Comparison of ENCODE assay signal across 14 cellular contexts in the genomic region with DNA sequence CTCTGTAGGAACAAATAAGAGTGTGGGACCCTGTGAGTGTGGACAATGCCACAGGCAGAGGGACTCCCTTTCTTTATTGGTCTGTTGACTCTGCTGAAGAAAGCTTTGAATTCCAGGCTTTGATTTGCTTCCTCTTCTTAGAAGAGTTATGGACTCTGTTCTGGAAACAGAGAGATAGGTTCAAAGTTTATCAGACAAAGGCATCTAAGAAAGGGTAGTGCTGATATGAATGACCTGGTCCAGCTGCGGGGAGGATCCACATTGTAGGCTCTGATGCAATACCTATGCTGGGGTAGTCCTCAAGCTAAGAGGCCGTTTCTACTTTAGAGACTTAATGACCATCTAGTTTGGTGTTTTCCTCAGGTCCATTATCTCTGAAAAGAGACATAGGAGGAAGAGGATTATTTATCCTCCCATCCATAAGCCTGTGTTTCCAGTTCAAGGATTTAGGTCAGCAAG. TPM values are rescaled to one million over a fixed set of nuclear protein-coding genes. Genes with fewer than 3 reads are reported as not detected.
DNase-seq lines count a peak whose midpoint lies in the region; ATAC-seq, FAIRE-seq and TF ChIP-seq lines count a peak whose summit lies in the region.
"Had no signal": no experiment of that assay in that cellular context is flagged by ENCODE, and none has a peak within 500 bp of the region (broad histone marks: within the 10 kb centered on the region; RNA-seq: fewer than 3 reads in every experiment).

No MANE protein-coding gene starts in this region.

- no peaks in the 10 kb centered on the region for H3K27me3 Mint-ChIP-seq in CD4-positive, alpha-beta T cell

- H3K27me3 ChIP-seq in CD4-positive, alpha-beta T cell (ENCODE audit: control insufficient read depth, insufficient read depth, low read length): no peaks in the 10 kb centered on the region
- no peaks in the 10 kb centered on the region for H3K27me3 ChIP-seq in PC-3 (ENCODE audit: low read length)
- no peaks in the 10 kb centered on the region; a peak in 1 of 5 replicates for H3K27me3 ChIP-seq in HepG2 (ENCODE audit: control insufficient read depth in 1 of 2, insufficient read depth in 2 of 2, low read length in 2 of 2)
- H3K27me3 ChIP-seq in sigmoid colon: no peaks in the 10 kb centered on the region
- no peaks in the 10 kb centered on the region for H3K27me3 ChIP-seq in spleen (replicated peaks in 1 of 7)
- H3K27me3 ChIP-seq in SJCRH30: no peaks in the 10 kb centered on the region
- H3K27me3 ChIP-seq: colonic mucosa had no signal

- TF ChIP-seq CTCF in CD4-positive, alpha-beta T cell (IDR thresholded peaks at IDR 0.05): no peak
- no peak for TF ChIP-seq CTCF in PC-3 (conservative IDR thresholded peaks at IDR 0.05; ENCODE audit: low read depth, low read length)
- no peak for TF ChIP-seq CTCF in HepG2 (CRISPR knock-in tag; IDR thresholded peaks at IDR 0.05)
- no peak for TF ChIP-seq CTCF in sigmoid colon (IDR thresholded peaks at IDR 0.05)
- no peak for TF ChIP-seq CTCF in spleen (IDR thresholded peaks at IDR 0.05 in 8 of 11, conservative IDR thresholded peaks at IDR 0.05 in 3 of 11)

- TF ChIP-seq RAD21 in HepG2 (CRISPR knock-in tag; IDR thresholded peaks at IDR 0.05): no peak

- H2AFZ ChIP-seq in PC-3 (ENCODE audit: low read length) (no peak overlapping the region), HepG2 (ENCODE audit: low read length) (no peak overlapping the region)
- H2AFZ ChIP-seq: PC-9 had no signal

- intact Hi-C loops in CD4-positive, alpha-beta T cell (cut with DNase I, micrococcal nuclease): no loop called here
- intact Hi-C loops in PC-3 (cut with micrococcal nuclease) (no loop called here), HepG2 (cut with micrococcal nuclease; ENCODE audit: unreplicated experiment) (loop anchor here (2.0 kb wide), 1 partner anchor 13 kb away; a partner anchor contains a TSS), sigmoid colon (cut with DNase I) (no loop called here), spleen (cut with DNase I; ENCODE audit: low total_unique reads) (no loop called here)

- POLR2A ChIA-PET in CD4-positive, alpha-beta T cell (lab: Charles Lee): interaction anchor here (0.7 to 1.6 kb wide), 2 partner anchors 31 to 108 kb away, joined by 3 read pairs; a partner anchor contains a TSS
- POLR2A ChIA-PET in PC-3 (lab: Charles Lee; ENCODE audit: unreplicated experiment): interaction anchor here (0.7 kb wide), 1 partner anchor 37 kb away, joined by 3 read pairs; a partner anchor contains a TSS
- POLR2A ChIA-PET in HepG2 (lab: Yijun Ruan, JAX): interaction anchor here (0.5 to 3.0 kb wide), 9 partner anchors 9 to 289 kb away, joined by 3 to 27 read pairs (median 6); a partner anchor contains a TSS

- TSS peak; percentile 29 for BruUV-seq in PC-3 (replicated peaks; lab: Mats Ljungman, UMichigan)
- BruUV-seq in HepG2 (replicated peaks; lab: Mats Ljungman, UMichigan): TSS peak; percentile 41

- in situ Hi-C loops in HepG2 (cut with HindIII; ENCODE audit: extremely low pct_ligation_motif_present, low pct_unique_long_range_greater_than_20kb): no loop called here

- H3K36me3 Mint-ChIP-seq in CD4-positive, alpha-beta T cell (ENCODE audit: low read depth): no peaks in the 10 kb centered on the region

- H3K9me3 ChIP-seq in CD4-positive, alpha-beta T cell (ENCODE audit: control insufficient read depth, low read length): no peaks in the 10 kb centered on the region
- H3K9me3 ChIP-seq in PC-3 (ENCODE audit: low read length) (no peaks in the 10 kb centered on the region), HepG2 (ENCODE audit: low read length) (no peaks in the 10 kb centered on the region), sigmoid colon (no peaks in the 10 kb centered on the region), spleen (no peaks in the 10 kb centered on the region), SJCRH30 (replicated peaks) (no peaks in the 10 kb centered on the region)
- H3K9me3 ChIP-seq: colonic mucosa, HAP-1 had no signal

- WGBS in HepG2 (ENCODE audit: low lambda C conversion rate): 0% methylated on average over 2 of the region's 2 CpGs
- 17 to 54% methylated on average over 2 of the region's 2 CpGs for WGBS in sigmoid colon, 2 donors
- 52 to 92% (median 67%) methylated on average over 2 of the region's 2 CpGs for WGBS in spleen, 5 donors

- H3K36me3 ChIP-seq in PC-3 (ENCODE audit: low read depth, low read length): no peaks in the 10 kb centered on the region
- H3K36me3 ChIP-seq in HepG2 (replicated peaks in 1 of 2; ENCODE audit: control insufficient read depth in 1 of 2, insufficient read depth in 2 of 2, low read length in 2 of 2): no peaks in the 10 kb centered on the region; a peak in 1 of 5 replicates
- no peaks in the 10 kb centered on the region for H3K36me3 ChIP-seq in sigmoid colon
- peaks cover 0 to 8% (median 0%) of the 10 kb centered on the region in 6 donors for H3K36me3 ChIP-seq in spleen
- no peaks in the 10 kb centered on the region for H3K36me3 ChIP-seq in SJCRH30
- H3K36me3 ChIP-seq: colonic mucosa, HAP-1 had no signal

- no peaks in the 10 kb centered on the region for H3K9me2 ChIP-seq in PC-3 (replicated peaks; ENCODE audit: low read length)

- FAIRE-seq in HepG2 (lab: Jason Lieb, UNC): peak; percentile 91

- ATAC-seq in CD4-positive, alpha-beta T cell (ENCODE audit: poor library complexity): no peak
- ATAC-seq in PC-3: no peak
- ATAC-seq in HepG2: peak; percentile 33

- peak overlapping the region; percentile 43 for H3K4me3 Mint-ChIP-seq in CD4-positive, alpha-beta T cell

- no peak for TF ChIP-seq POLR2A in HepG2 (IDR thresholded peaks at IDR 0.05; ENCODE audit: insufficient read depth in 1 of 2, low read depth in 2 of 2, low read length in 2 of 2)
- TF ChIP-seq POLR2A in sigmoid colon (IDR thresholded peaks at IDR 0.05): no peak
- no peak for TF ChIP-seq POLR2A in spleen (IDR thresholded peaks at IDR 0.05)

- H3K4me1 ChIP-seq in PC-3 (ENCODE audit: insufficient read depth, low read length) (peaks cover 4% of the 10 kb centered on the region; the same call in 1 of the 2 replicates), HepG2 (ENCODE audit: insufficient read depth, low read length) (peaks cover 92% of the 10 kb centered on the region), sigmoid colon (peaks cover 0 to 16% (median 11%) of the 10 kb centered on the region in 4 donors), spleen (peaks cover 0 to 39% (median 12%) of the 10 kb centered on the region in 6 donors), SJCRH30 (no peaks in the 10 kb centered on the region)

- no peak overlapping the region for H3K4me3 ChIP-seq in PC-3 (ENCODE audit: low read length)
- H3K4me3 ChIP-seq in HepG2 (replicated peaks in 1 of 3; ENCODE audit: insufficient read depth in 1 of 3, low read depth in 2 of 3, low read length in 3 of 3): peak overlapping the region in 1 of 3 experiments; percentile 1; a peak in 2 of 6 replicates
- no peak overlapping the region for H3K4me3 ChIP-seq in sigmoid colon
- no peak overlapping the region for H3K4me3 ChIP-seq in spleen
- H3K4me3 ChIP-seq in SJCRH30: no peak overlapping the region
- H3K4me3 ChIP-seq: colonic mucosa, HAP-1, PC-9 had no signal

- TF ChIP-seq EP300 in HepG2 (IDR thresholded peaks at IDR 0.05; ENCODE audit: low read depth in 2 of 2, low read length in 2 of 2) (peak in 1 of 2 experiments; percentile 75; a peak in 2 of 4 replicates), HepG2 (CRISPR knock-in tag; IDR thresholded peaks at IDR 0.05; ENCODE audit: borderline replicate concordance) (peak; percentile 55; the same call in 1 of the 2 replicates), sigmoid colon (IDR thresholded peaks at IDR 0.05) (no peak)

- H4K20me1 ChIP-seq in PC-3 (ENCODE audit: low read length) (no peaks in the 10 kb centered on the region), HepG2 (ENCODE audit: insufficient read depth, low read length) (no peaks in the 10 kb centered on the region)

- H3K4me2 ChIP-seq in PC-3 (ENCODE audit: low read length) (no peak overlapping the region), HepG2 (ENCODE audit: low read depth, low read length) (peak overlapping the region; percentile 61)
- H3K4me2 ChIP-seq: KMS-11, PC-9 had no signal

- no peak overlapping the region for H3K27ac ChIP-seq in CD4-positive, alpha-beta T cell (ENCODE audit: low read depth, low read length)
- no peak overlapping the region for H3K27ac ChIP-seq in PC-3 (ENCODE audit: low read length)
- H3K27ac ChIP-seq in HepG2 (ENCODE audit: extremely low read length, insufficient read depth, low read length): peak overlapping the region; percentile 63
- no peak overlapping the region for H3K27ac ChIP-seq in sigmoid colon
- H3K27ac ChIP-seq in spleen: no peak overlapping the region
- H3K27ac ChIP-seq in SJCRH30: no peak overlapping the region
- H3K27ac ChIP-seq: colonic mucosa, KMS-11, PC-9 had no signal

- H3F3A ChIP-seq in PC-3 (ENCODE audit: low read length, unreplicated experiment): no peaks in the 10 kb centered on the region

- peaks cover 17% of the 10 kb centered on the region for H3K4me1 Mint-ChIP-seq in CD4-positive, alpha-beta T cell (ENCODE audit: low read depth)

- no peak overlapping the region for H3K27ac Mint-ChIP-seq in CD4-positive, alpha-beta T cell

- CTCF ChIA-PET in CD4-positive, alpha-beta T cell (lab: Charles Lee): interaction anchor here (1.2 to 1.6 kb wide), 2 partner anchors 15 to 37 kb away, joined by 4 to 6 read pairs; no protein-coding TSS in a partner anchor
- CTCF ChIA-PET in PC-3 (lab: Charles Lee): no interaction called here
- CTCF ChIA-PET in HepG2 (lab: Yijun Ruan, JAX; ENCODE audit: low intra/inter-chr PET ratio, low total read pairs): no interaction called here

- no peaks in the 10 kb centered on the region for H3K9me3 Mint-ChIP-seq in CD4-positive, alpha-beta T cell

- no peak for DNase-seq in CD4-positive, alpha-beta T cell
- no peak for DNase-seq in PC-3
- DNase-seq in HepG2 (ENCODE audit: low spot score): peak; percentile 84
- DNase-seq in sigmoid colon: no peak
- no peak for DNase-seq in spleen
- DNase-seq in SJCRH30: no peak
- DNase-seq: activated CD4-positive, alpha-beta T cell treated with anti-CD3 and anti-CD28 coated beads for 1 hour; colonic mucosa; foreskin fibroblast; NCI-H526; PC-9; stimulated activated CD4-positive, alpha-beta T cell treated with anti-CD3 and anti-CD28 coated beads, Interleukin-4, amount 100 ng/mL, for 24 hours had no signal

- H3K9ac ChIP-seq in PC-3 (ENCODE audit: low read length): no peak overlapping the region
- H3K9ac ChIP-seq in HepG2 (ENCODE audit: insufficient read depth, low read depth, low read length): peak overlapping the region; percentile 30; the same call in 1 of the 2 replicates
- H3K9ac ChIP-seq: KMS-11 had no signal

- H3K79me2 ChIP-seq in PC-3 (ENCODE audit: low read length) (no peaks in the 10 kb centered on the region), HepG2 (ENCODE audit: insufficient read depth, low read length) (no peaks in the 10 kb centered on the region)

RNA-seq across cellular contexts. Expression of a gene that starts 10.7 kb away (rescaled TPM):
- total RNA-seq in CD4-positive, alpha-beta T cell: 1 to 10 TPM; 2.5 to 5.0 TPM
- total RNA-seq in PC-3 (2014; rRNA removed) (1.0 and 2.8 TPM in 2 replicates), HepG2 (2016; rRNA removed; fragmentation: Illumina TruSeq; extraction: Trizol) (0.58 and 0.76 TPM in 2 replicates), sigmoid colon (10 to 100 TPM in 1 of 4 donors, 1 to 10 TPM in 3; 2.3 to 23.8 (median 4.9) TPM), spleen (1 to 10 TPM; 3.1 to 9.3 (median 6.2) TPM)
- 0.18 and 0.30 TPM in 2 replicates for total RNA-seq in HepG2 (2016; cell fraction: cytosol; rRNA removed; fragmentation: Illumina TruSeq; extraction: Trizol; ENCODE audit: low read depth)
- total RNA-seq in HepG2 (2016; cell fraction: insoluble cytoplasmic fraction; rRNA removed; fragmentation: Illumina TruSeq; extraction: Trizol): 0.74 and 1.4 TPM in 2 replicates
- total RNA-seq in HepG2 (2016; cell fraction: membrane; rRNA removed; fragmentation: Illumina TruSeq; extraction: Trizol): 1.1 and 1.6 TPM in 2 replicates
- 1.3 and 1.9 TPM in 2 replicates for total RNA-seq in HepG2 (2016; cell fraction: nucleus; rRNA removed; fragmentation: Illumina TruSeq; extraction: Trizol)
- polyA plus RNA-seq in HepG2 (2011; rRNA removed) (2.2 TPM in 2 replicates), sigmoid colon (1 to 10 TPM in 2 of 3 donors, under 1 TPM in 1; 0.92 to 2.4 (median 1.2) TPM), spleen (1 to 10 TPM in 2 of 3 donors, under 1 TPM in 1; 0.80 to 1.6 (median 1.4) TPM)
- polyA plus RNA-seq in HepG2 (2011; cell fraction: cytosol; rRNA removed): 0.97 and 1.1 TPM in 2 replicates
- 9.8 and 10.5 TPM in 2 replicates for polyA plus RNA-seq in HepG2 (2011; cell fraction: nucleus; rRNA removed)
- polyA plus RNA-seq in HepG2 (2012): 2.3 and 2.6 TPM in 2 replicates
- polyA plus RNA-seq in HepG2 (2016; cell fraction: cytosol; fragmentation: Illumina TruSeq; extraction: Trizol; ENCODE audit: low read depth): 0.14 and 0.19 TPM in 2 replicates
- polyA plus RNA-seq in HepG2 (2016; cell fraction: insoluble cytoplasmic fraction; fragmentation: Illumina TruSeq; extraction: Trizol; ENCODE audit: low read depth): 1.8 and 2.6 TPM in 2 replicates
- polyA plus RNA-seq in HepG2 (2016; cell fraction: membrane; fragmentation: Illumina TruSeq; extraction: Trizol; ENCODE audit: low read depth): 1.4 TPM in 2 replicates
- polyA plus RNA-seq in HepG2 (2016; cell fraction: nucleus; fragmentation: Illumina TruSeq; extraction: Trizol; ENCODE audit: insufficient read depth, low read depth): 5.8 and 8.1 TPM in 2 replicates
- 2.8 and 5.2 TPM in 2 replicates for polyA minus RNA-seq in HepG2 (2011; rRNA and poly(A)+ RNA removed; ENCODE audit: low replicate concordance)
- 1.1 and 1.3 TPM in 2 replicates for polyA minus RNA-seq in HepG2 (2011; cell fraction: cytosol; rRNA and poly(A)+ RNA removed)
- 3.4 and 5.0 TPM in 2 replicates for polyA minus RNA-seq in HepG2 (2011; cell fraction: nucleus; rRNA and poly(A)+ RNA removed)
- total RNA-seq in SJCRH30 (2014; rRNA removed; shearing (Covaris generic)): 1.7 and 2.2 TPM in 2 replicates

RNA-seq across cellular contexts. Expression of a gene that starts 13.1 kb away (rescaled TPM):
- total RNA-seq in CD4-positive, alpha-beta T cell: 1 to 10 TPM in 1 of 2 experiments, under 1 TPM in 1; 0.82 to 1.2 TPM
- total RNA-seq in PC-3 (2014; rRNA removed) (18.0 and 33.9 TPM in 2 replicates), HepG2 (2016; rRNA removed; fragmentation: Illumina TruSeq; extraction: Trizol) (23.9 and 24.6 TPM in 2 replicates), sigmoid colon (10 to 100 TPM; 20.9 to 51.0 (median 25.4) TPM), spleen (10 to 100 TPM; 13.1 to 29.1 (median 19.8) TPM)
- 3.8 and 3.9 TPM in 2 replicates for total RNA-seq in HepG2 (2016; cell fraction: cytosol; rRNA removed; fragmentation: Illumina TruSeq; extraction: Trizol; ENCODE audit: low read depth)
- total RNA-seq in HepG2 (2016; cell fraction: insoluble cytoplasmic fraction; rRNA removed; fragmentation: Illumina TruSeq; extraction: Trizol): 22.3 and 22.8 TPM in 2 replicates
- total RNA-seq in HepG2 (2016; cell fraction: membrane; rRNA removed; fragmentation: Illumina TruSeq; extraction: Trizol): 7.8 and 8.4 TPM in 2 replicates
- 20.4 and 20.9 TPM in 2 replicates for total RNA-seq in HepG2 (2016; cell fraction: nucleus; rRNA removed; fragmentation: Illumina TruSeq; extraction: Trizol)
- polyA plus RNA-seq in HepG2 (2011; rRNA removed) (25.9 and 28.9 TPM in 2 replicates), sigmoid colon (10 to 100 TPM in 2 of 3 donors, 1 to 10 TPM in 1; 8.4 to 16.1 (median 15.0) TPM), spleen (1 to 10 TPM; 6.0 to 8.1 (median 6.1) TPM)
- polyA plus RNA-seq in HepG2 (2011; cell fraction: cytosol; rRNA removed): 20.0 and 24.2 TPM in 2 replicates
- polyA plus RNA-seq in HepG2 (2011; cell fraction: nucleus; rRNA removed): 30.0 and 31.3 TPM in 2 replicates
- polyA plus RNA-seq in HepG2 (2012): 9.8 and 12.4 TPM in 2 replicates
- 2.0 and 2.2 TPM in 2 replicates for polyA plus RNA-seq in HepG2 (2016; cell fraction: cytosol; fragmentation: Illumina TruSeq; extraction: Trizol; ENCODE audit: low read depth)
- 22.7 and 23.4 TPM in 2 replicates for polyA plus RNA-seq in HepG2 (2016; cell fraction: insoluble cytoplasmic fraction; fragmentation: Illumina TruSeq; extraction: Trizol; ENCODE audit: low read depth)
- 3.8 and 4.7 TPM in 2 replicates for polyA plus RNA-seq in HepG2 (2016; cell fraction: membrane; fragmentation: Illumina TruSeq; extraction: Trizol; ENCODE audit: low read depth)
- polyA plus RNA-seq in HepG2 (2016; cell fraction: nucleus; fragmentation: Illumina TruSeq; extraction: Trizol; ENCODE audit: insufficient read depth, low read depth): 31.4 and 33.9 TPM in 2 replicates
- 44.5 and 46.8 TPM in 2 replicates for polyA minus RNA-seq in HepG2 (2011; rRNA and poly(A)+ RNA removed; ENCODE audit: low replicate concordance)
- polyA minus RNA-seq in HepG2 (2011; cell fraction: cytosol; rRNA and poly(A)+ RNA removed): 12.1 and 15.9 TPM in 2 replicates
- polyA minus RNA-seq in HepG2 (2011; cell fraction: nucleus; rRNA and poly(A)+ RNA removed): 25.6 and 32.1 TPM in 2 replicates
- total RNA-seq in SJCRH30 (2014; rRNA removed; shearing (Covaris generic)): 10.0 and 13.2 TPM in 2 replicates

RNA-seq across cellular contexts. Expression of a gene that starts 31.6 kb away (rescaled TPM):
- 100 to 1,000 TPM; 118 to 126 TPM for total RNA-seq in CD4-positive, alpha-beta T cell
- total RNA-seq in PC-3 (2014; rRNA removed) (183 and 320 TPM in 2 replicates), HepG2 (2016; rRNA removed; fragmentation: Illumina TruSeq; extraction: Trizol) (421 and 486 TPM in 2 replicates), sigmoid colon (1,000 to 10,000 TPM in 2 of 4 donors, 100 to 1,000 TPM in 2; 130 to 3,746 (median 1,580) TPM), spleen (100 to 1,000 TPM in 3 of 7 donors, 10 to 100 TPM in 4; 15.3 to 674 (median 76.8) TPM)
- total RNA-seq in HepG2 (2016; cell fraction: cytosol; rRNA removed; fragmentation: Illumina TruSeq; extraction: Trizol; ENCODE audit: low read depth): 72.0 TPM in 2 replicates
- total RNA-seq in HepG2 (2016; cell fraction: insoluble cytoplasmic fraction; rRNA removed; fragmentation: Illumina TruSeq; extraction: Trizol): 458 and 473 TPM in 2 replicates
- total RNA-seq in HepG2 (2016; cell fraction: membrane; rRNA removed; fragmentation: Illumina TruSeq; extraction: Trizol): 138 and 145 TPM in 2 replicates
- 138 and 140 TPM in 2 replicates for total RNA-seq in HepG2 (2016; cell fraction: nucleus; rRNA removed; fragmentation: Illumina TruSeq; extraction: Trizol)
- polyA plus RNA-seq in HepG2 (2011; rRNA removed) (137 and 150 TPM in 2 replicates), sigmoid colon (1,000 to 10,000 TPM; 1,901 to 2,147 (median 2,067) TPM), spleen (1,000 to 10,000 TPM; 1,592 to 2,958 (median 1,751) TPM)
- 378 and 432 TPM in 2 replicates for polyA plus RNA-seq in HepG2 (2011; cell fraction: cytosol; rRNA removed)
- polyA plus RNA-seq in HepG2 (2011; cell fraction: nucleus; rRNA removed): 76.8 and 81.8 TPM in 2 replicates
- 154 and 167 TPM in 2 replicates for polyA plus RNA-seq in HepG2 (2012)
- 148 and 185 TPM in 2 replicates for polyA plus RNA-seq in HepG2 (2016; cell fraction: cytosol; fragmentation: Illumina TruSeq; extraction: Trizol; ENCODE audit: low read depth)
- 474 and 475 TPM in 2 replicates for polyA plus RNA-seq in HepG2 (2016; cell fraction: insoluble cytoplasmic fraction; fragmentation: Illumina TruSeq; extraction: Trizol; ENCODE audit: low read depth)
- polyA plus RNA-seq in HepG2 (2016; cell fraction: membrane; fragmentation: Illumina TruSeq; extraction: Trizol; ENCODE audit: low read depth): 144 and 146 TPM in 2 replicates
- polyA plus RNA-seq in HepG2 (2016; cell fraction: nucleus; fragmentation: Illumina TruSeq; extraction: Trizol; ENCODE audit: insufficient read depth, low read depth): 247 and 273 TPM in 2 replicates
- polyA minus RNA-seq in HepG2 (2011; rRNA and poly(A)+ RNA removed; ENCODE audit: low replicate concordance): 68.8 and 527 TPM in 2 replicates
- 25.4 and 29.8 TPM in 2 replicates for polyA minus RNA-seq in HepG2 (2011; cell fraction: cytosol; rRNA and poly(A)+ RNA removed)
- polyA minus RNA-seq in HepG2 (2011; cell fraction: nucleus; rRNA and poly(A)+ RNA removed): 35.5 and 41.8 TPM in 2 replicates
- 229 and 271 TPM in 2 replicates for total RNA-seq in SJCRH30 (2014; rRNA removed; shearing (Covaris generic))

RNA-seq across cellular contexts. Expression of a gene that starts 36.3 kb away (rescaled TPM):
- 10 to 100 TPM; 21.6 to 27.4 TPM for total RNA-seq in CD4-positive, alpha-beta T cell
- total RNA-seq in PC-3 (2014; rRNA removed): 48.8 and 50.6 TPM in 2 replicates
- total RNA-seq in HepG2 (2016; rRNA removed; fragmentation: Illumina TruSeq; extraction: Trizol): 26.0 and 33.1 TPM in 2 replicates
- 8.6 and 11.8 TPM in 2 replicates for total RNA-seq in HepG2 (2016; cell fraction: cytosol; rRNA removed; fragmentation: Illumina TruSeq; extraction: Trizol; ENCODE audit: low read depth)
- total RNA-seq in HepG2 (2016; cell fraction: insoluble cytoplasmic fraction; rRNA removed; fragmentation: Illumina TruSeq; extraction: Trizol): 24.6 and 33.6 TPM in 2 replicates
- total RNA-seq in HepG2 (2016; cell fraction: membrane; rRNA removed; fragmentation: Illumina TruSeq; extraction: Trizol): 22.2 and 23.2 TPM in 2 replicates
- 22.8 and 23.5 TPM in 2 replicates for total RNA-seq in HepG2 (2016; cell fraction: nucleus; rRNA removed; fragmentation: Illumina TruSeq; extraction: Trizol)
- 68.3 and 70.4 TPM in 2 replicates for polyA plus RNA-seq in HepG2 (2011; rRNA removed)
- polyA plus RNA-seq in HepG2 (2011; cell fraction: cytosol; rRNA removed): 43.7 and 67.1 TPM in 2 replicates
- 32.6 and 46.3 TPM in 2 replicates for polyA plus RNA-seq in HepG2 (2011; cell fraction: nucleus; rRNA removed)
- polyA plus RNA-seq in HepG2 (2012): 39.1 and 42.4 TPM in 2 replicates
- polyA plus RNA-seq in HepG2 (2016; cell fraction: cytosol; fragmentation: Illumina TruSeq; extraction: Trizol; ENCODE audit: low read depth): 5.6 and 5.9 TPM in 2 replicates
- 45.3 and 46.9 TPM in 2 replicates for polyA plus RNA-seq in HepG2 (2016; cell fraction: insoluble cytoplasmic fraction; fragmentation: Illumina TruSeq; extraction: Trizol; ENCODE audit: low read depth)
- 22.1 and 22.3 TPM in 2 replicates for polyA plus RNA-seq in HepG2 (2016; cell fraction: membrane; fragmentation: Illumina TruSeq; extraction: Trizol; ENCODE audit: low read depth)
- 45.7 and 46.4 TPM in 2 replicates for polyA plus RNA-seq in HepG2 (2016; cell fraction: nucleus; fragmentation: Illumina TruSeq; extraction: Trizol; ENCODE audit: insufficient read depth, low read depth)
- 52.5 and 108 TPM in 2 replicates for polyA minus RNA-seq in HepG2 (2011; rRNA and poly(A)+ RNA removed; ENCODE audit: low replicate concordance)
- polyA minus RNA-seq in HepG2 (2011; cell fraction: cytosol; rRNA and poly(A)+ RNA removed): 28.2 and 48.5 TPM in 2 replicates
- polyA minus RNA-seq in HepG2 (2011; cell fraction: nucleus; rRNA and poly(A)+ RNA removed): 32.7 and 43.8 TPM in 2 replicates
- 100 to 1,000 TPM in 3 of 4 donors, 10 to 100 TPM in 1; 92.8 to 102 (median 101) TPM for total RNA-seq in sigmoid colon
- 100 to 1,000 TPM in 1 of 3 donors, 10 to 100 TPM in 2; 82.8 to 113 (median 83.5) TPM for polyA plus RNA-seq in sigmoid colon
- 100 to 1,000 TPM in 1 of 7 donors, 10 to 100 TPM in 6; 70.5 to 101 (median 94.4) TPM for total RNA-seq in spleen
- 10 to 100 TPM; 30.9 to 48.4 (median 35.1) TPM for polyA plus RNA-seq in spleen
- 59.4 and 61.0 TPM in 2 replicates for total RNA-seq in SJCRH30 (2014; rRNA removed; shearing (Covaris generic))

RNA-seq across cellular contexts. Expression of a gene that starts 43.5 kb away (rescaled TPM):
- 10 to 100 TPM; 15.8 to 16.0 TPM for total RNA-seq in CD4-positive, alpha-beta T cell
- total RNA-seq in PC-3 (2014; rRNA removed): 63.0 and 68.2 TPM in 2 replicates
- 47.5 and 52.0 TPM in 2 replicates for total RNA-seq in HepG2 (2016; rRNA removed; fragmentation: Illumina TruSeq; extraction: Trizol)
- 8.1 TPM in 2 replicates for total RNA-seq in HepG2 (2016; cell fraction: cytosol; rRNA removed; fragmentation: Illumina TruSeq; extraction: Trizol; ENCODE audit: low read depth)
- 46.4 and 50.0 TPM in 2 replicates for total RNA-seq in HepG2 (2016; cell fraction: insoluble cytoplasmic fraction; rRNA removed; fragmentation: Illumina TruSeq; extraction: Trizol)
- 17.5 and 18.3 TPM in 2 replicates for total RNA-seq in HepG2 (2016; cell fraction: membrane; rRNA removed; fragmentation: Illumina TruSeq; extraction: Trizol)
- total RNA-seq in HepG2 (2016; cell fraction: nucleus; rRNA removed; fragmentation: Illumina TruSeq; extraction: Trizol): 26.0 and 34.2 TPM in 2 replicates
- 42.0 and 52.6 TPM in 2 replicates for polyA plus RNA-seq in HepG2 (2011; rRNA removed)
- 16.9 and 23.3 TPM in 2 replicates for polyA plus RNA-seq in HepG2 (2011; cell fraction: cytosol; rRNA removed)
- polyA plus RNA-seq in HepG2 (2011; cell fraction: nucleus; rRNA removed): 32.7 and 37.9 TPM in 2 replicates
- polyA plus RNA-seq in HepG2 (2012): 19.5 and 20.6 TPM in 2 replicates
- polyA plus RNA-seq in HepG2 (2016; cell fraction: cytosol; fragmentation: Illumina TruSeq; extraction: Trizol; ENCODE audit: low read depth): 3.1 and 3.6 TPM in 2 replicates
- 60.6 and 64.8 TPM in 2 replicates for polyA plus RNA-seq in HepG2 (2016; cell fraction: insoluble cytoplasmic fraction; fragmentation: Illumina TruSeq; extraction: Trizol; ENCODE audit: low read depth)
- polyA plus RNA-seq in HepG2 (2016; cell fraction: membrane; fragmentation: Illumina TruSeq; extraction: Trizol; ENCODE audit: low read depth): 8.3 and 9.6 TPM in 2 replicates
- 51.4 and 59.6 TPM in 2 replicates for polyA plus RNA-seq in HepG2 (2016; cell fraction: nucleus; fragmentation: Illumina TruSeq; extraction: Trizol; ENCODE audit: insufficient read depth, low read depth)
- polyA minus RNA-seq in HepG2 (2011; rRNA and poly(A)+ RNA removed; ENCODE audit: low replicate concordance): 50.1 and 366 TPM in 2 replicates
- polyA minus RNA-seq in HepG2 (2011; cell fraction: cytosol; rRNA and poly(A)+ RNA removed): 18.1 and 20.2 TPM in 2 replicates
- polyA minus RNA-seq in HepG2 (2011; cell fraction: nucleus; rRNA and poly(A)+ RNA removed): 11.6 and 12.1 TPM in 2 replicates
- total RNA-seq in sigmoid colon: 10 to 100 TPM; 11.4 to 27.7 (median 18.8) TPM
- 10 to 100 TPM in 2 of 3 donors, 1 to 10 TPM in 1; 7.2 to 23.4 (median 11.1) TPM for polyA plus RNA-seq in sigmoid colon
- total RNA-seq in spleen: 10 to 100 TPM; 21.4 to 46.6 (median 30.9) TPM
- polyA plus RNA-seq in spleen: 10 to 100 TPM; 11.9 to 16.2 (median 12.9) TPM
- 99.6 and 106 TPM in 2 replicates for total RNA-seq in SJCRH30 (2014; rRNA removed; shearing (Covaris generic))
